19 cellular contexts compared by ENCODE assay signal in the genomic region with DNA sequence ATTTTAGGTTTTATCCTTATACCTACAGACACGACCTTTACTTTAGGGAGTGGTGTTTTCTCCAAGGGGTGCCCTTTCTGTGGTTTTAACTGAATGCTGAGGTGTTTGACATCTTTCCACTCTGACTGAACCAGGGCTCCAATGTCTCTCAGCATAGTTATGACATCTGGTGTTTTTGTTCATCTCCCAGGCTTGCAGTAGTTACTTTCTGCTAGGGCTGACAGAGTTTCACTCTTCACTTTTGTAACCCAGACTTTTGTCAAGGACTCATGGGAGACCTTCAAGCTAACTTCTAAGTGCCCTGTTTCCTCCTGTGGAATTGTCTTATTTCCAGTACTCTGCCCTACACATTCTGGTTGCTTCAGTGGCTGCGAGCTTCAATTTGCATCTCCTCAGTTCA.
DNase-seq lines count a peak whose midpoint lies in the region; ATAC-seq and TF ChIP-seq lines count a peak whose summit lies in the region.
"Had no signal": no experiment of that assay in that cellular context is flagged by ENCODE, and none has a peak within 500 bp of the region (broad histone marks: within the 10 kb centered on the region; RNA-seq: fewer than 3 reads in every experiment).

No MANE protein-coding gene starts in this region.

- BruUV-seq in PC-3 (replicated peaks; lab: Mats Ljungman, UMichigan), result no TSS peak

- H3F3A ChIP-seq in PC-3 (ENCODE audit: low read length, unreplicated experiment) (no peaks in the 10 kb centered on the region), smooth muscle cell (ENCODE audit: low read depth) (no peaks in the 10 kb centered on the region)

- H3K4me1 ChIP-seq in PC-3 (ENCODE audit: insufficient read depth, low read length) (peaks cover 24% of the 10 kb centered on the region), smooth muscle cell (ENCODE audit: low read depth) (no peaks in the 10 kb centered on the region), Peyer's patch (no peaks in the 10 kb centered on the region)
- H3K4me1 ChIP-seq: SJCRH30 had no signal

- H3K79me2 ChIP-seq in PC-3 (ENCODE audit: low read length) (no peaks in the 10 kb centered on the region), smooth muscle cell (ENCODE audit: low read depth) (no peaks in the 10 kb centered on the region)

- H3K4me2 ChIP-seq in PC-3 (ENCODE audit: low read length) (no peak overlapping the region), smooth muscle cell (no peak overlapping the region)

- peak; percentile 87 for ATAC-seq in HG03280 (IDR thresholded peaks at IDR 0.05; ENCODE audit: unreplicated experiment)
- ATAC-seq in PC-3, result no peak
- ATAC-seq in HG03025 (IDR thresholded peaks at IDR 0.05; ENCODE audit: low FRiP score, unreplicated experiment), result no peak
- ATAC-seq: HCT116 had no signal

- no peak for TF ChIP-seq POLR2A in Peyer's patch (IDR thresholded peaks at IDR 0.05)

- H3K9me2 ChIP-seq in PC-3 (replicated peaks; ENCODE audit: low read length), result no peaks in the 10 kb centered on the region

- H3K4me3 ChIP-seq in PC-3 (ENCODE audit: low read length) (no peak overlapping the region), smooth muscle cell (no peak overlapping the region), Peyer's patch (no peak overlapping the region)
- H3K4me3 ChIP-seq: MG63, SJCRH30 had no signal

- H3K9ac ChIP-seq in PC-3 (ENCODE audit: low read length) (no peak overlapping the region), smooth muscle cell (ENCODE audit: low read depth) (no peak overlapping the region)

- CTCF ChIA-PET in PC-3 (lab: Charles Lee), result no interaction called here

- H4K20me1 ChIP-seq in PC-3 (ENCODE audit: low read length) (no peaks in the 10 kb centered on the region), smooth muscle cell (ENCODE audit: low read depth) (no peaks in the 10 kb centered on the region)

- peak; percentile 29 for DNase-seq in NCI-H1694 treated with DMSO at 0.1 percent for 48 hours (lab: John Stamatoyannopoulos, UW)
- DNase-seq in NCI-H1694 (lab: John Stamatoyannopoulos, UW), result no peak
- DNase-seq in PC-3, result no peak
- no peak for DNase-seq in smooth muscle cell (lab: John Stamatoyannopoulos, UW; ENCODE audit: unreplicated experiment)
- no peak for DNase-seq in putamen (ENCODE audit: low spot score)
- DNase-seq in Peyer's patch, result no peak
- DNase-seq: 8988T, C1 segment of cervical spinal cord, DMS153, KG1, MG63, NCI-H1436, NCI-H2107, NCI-H510A, RPMI8226, SJCRH30 had no signal

- no peaks in the 10 kb centered on the region for H3K36me3 ChIP-seq in PC-3 (ENCODE audit: low read depth, low read length)
- no peaks in the 10 kb centered on the region for H3K36me3 ChIP-seq in smooth muscle cell (ENCODE audit: low read depth)
- no peaks in the 10 kb centered on the region for H3K36me3 ChIP-seq in Peyer's patch
- H3K36me3 ChIP-seq: MG63, SJCRH30 had no signal

- no peak overlapping the region for H2AFZ ChIP-seq in PC-3 (ENCODE audit: low read length)
- peak overlapping the region; percentile 24 for H2AFZ ChIP-seq in smooth muscle cell (ENCODE audit: low read depth)

- intact Hi-C loops in PC-3 (cut with micrococcal nuclease), result loop anchor here (5.0 kb wide), 2 partner anchors 50 to 95 kb away; no protein-coding TSS in a partner anchor

- H3K27ac ChIP-seq in PC-3 (ENCODE audit: low read length), result 0 out of 2 replicates have a peak overlapping the region, but pooled peaks have one; percentile 35
- H3K27ac ChIP-seq in smooth muscle cell (ENCODE audit: low read depth), result peak overlapping the region; percentile 59
- no peak overlapping the region for H3K27ac ChIP-seq in Peyer's patch
- H3K27ac ChIP-seq: SJCRH30 had no signal

- 83% methylated on average over 2 of the region's 2 CpGs for WGBS in smooth muscle cell (ENCODE audit: low lambda C conversion rate)

- H3K27me3 ChIP-seq in PC-3 (ENCODE audit: low read length), result no peaks in the 10 kb centered on the region
- no peaks in the 10 kb centered on the region for H3K27me3 ChIP-seq in smooth muscle cell (ENCODE audit: low read depth)
- H3K27me3 ChIP-seq in Peyer's patch, result no peaks in the 10 kb centered on the region
- H3K27me3 ChIP-seq: MG63, SJCRH30 had no signal

- TF ChIP-seq CTCF in PC-3 (conservative IDR thresholded peaks at IDR 0.05; ENCODE audit: low read depth, low read length) (no peak), smooth muscle cell (IDR thresholded peaks at IDR 0.05; ENCODE audit: borderline replicate concordance, insufficient read depth, poor library complexity, severe bottlenecking) (no peak), Peyer's patch (IDR thresholded peaks at IDR 0.05) (no peak)

- H3K9me3 ChIP-seq in PC-3 (ENCODE audit: low read length) (no peaks in the 10 kb centered on the region), smooth muscle cell (replicated peaks; ENCODE audit: low read depth) (no peaks in the 10 kb centered on the region), Peyer's patch (no peaks in the 10 kb centered on the region)
- H3K9me3 ChIP-seq: MG63, SJCRH30 had no signal

- POLR2A ChIA-PET in PC-3 (lab: Charles Lee; ENCODE audit: unreplicated experiment), result no interaction called here

Comparison
In these comparisons a context has a peak if more than half of its experiments do, and no peak if none do; other contexts are left out.
1. H3K27ac ChIP-seq: peak in PC-3 (single experiment) and smooth muscle cell (single experiment); none in Peyer's patch (0 of 4).